11 cellular contexts compared by ENCODE assay signal in the genomic region with DNA sequence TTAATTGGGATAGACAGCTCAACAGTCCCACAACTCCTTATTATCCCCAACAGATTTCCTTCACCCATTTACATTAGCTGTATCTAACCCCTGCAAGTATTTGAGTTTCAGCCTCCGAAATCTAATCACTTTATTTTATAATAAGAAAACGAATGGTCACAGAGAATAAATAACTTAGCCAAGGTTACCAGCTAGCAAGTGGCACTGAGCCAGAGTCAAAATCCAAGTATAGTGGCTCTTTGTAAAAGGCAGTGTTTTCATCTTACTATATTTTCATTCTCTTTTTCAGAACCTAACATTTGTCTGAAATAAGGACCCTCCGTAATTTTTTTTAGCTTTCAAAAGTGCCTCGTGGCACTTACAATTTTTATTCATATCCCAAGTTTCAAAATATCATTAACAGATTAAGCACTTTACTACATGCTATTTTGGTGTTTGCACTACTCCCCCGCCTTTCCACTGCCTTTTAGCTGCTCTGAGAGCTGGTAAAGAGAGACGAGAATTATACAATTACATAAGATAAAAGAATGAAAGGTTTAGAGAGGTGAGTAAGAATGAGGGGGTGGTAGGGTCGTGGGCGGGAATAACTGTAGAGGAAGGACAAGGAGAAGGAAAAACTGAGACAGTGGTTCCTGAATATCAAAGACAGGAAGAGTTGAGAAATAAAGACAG. TPM values are rescaled to one million over a fixed set of nuclear protein-coding genes. Genes with fewer than 3 reads are reported as not detected.
DNase-seq lines count a peak whose midpoint lies in the region; TF ChIP-seq lines count a peak whose summit lies in the region.
"Had no signal": no experiment of that assay in that cellular context is flagged by ENCODE, and none has a peak within 500 bp of the region (broad histone marks: within the 10 kb centered on the region; RNA-seq: fewer than 3 reads in every experiment).

No MANE protein-coding gene starts in this region.

- no peak for DNase-seq in T-helper 1 cell
- DNase-seq in activated T-cell treated with anti-CD3 and anti-CD28 coated beads for 24 hours (ENCODE audit: low read depth): peak; percentile 48
- peak; percentile 54 for DNase-seq in iris pigment epithelial cell (ENCODE audit: low read depth)
- peak; percentile 68 for DNase-seq in stimulated activated CD8-positive, alpha-beta memory T cell treated with anti-CD3 and anti-CD28 coated beads, Interleukin-4, amount 100 ng/mL, for 48 hours
- DNase-seq in osteocyte (ENCODE audit: extremely low spot score, unreplicated experiment): no peak
- no peak for DNase-seq in substantia nigra (lab: John Stamatoyannopoulos, UW)
- DNase-seq in NCI-H2171 (lab: John Stamatoyannopoulos, UW): no peak
- DNase-seq: MM.1S had no signal

- TF ChIP-seq CTCF in osteocyte (IDR thresholded peaks at IDR 0.05): no peak

- H3K27ac ChIP-seq in substantia nigra (ENCODE audit: low read depth, low read length, poor library complexity, severe bottlenecking): no peak overlapping the region
- H3K27ac ChIP-seq: vagina had no signal

- H3K4me1 Mint-ChIP-seq in T-helper 1 cell treated with Interleukin-12 subunit alpha and Interleukin-12 subunit beta and Interleukin-4 antibody, amounts not matched to agents 30 μg/mL and 1 μg/mL, for 36 hours (ENCODE audit: low read depth): peaks cover 35% of the 10 kb centered on the region
- H3K4me1 Mint-ChIP-seq in osteocyte (ENCODE audit: unreplicated experiment): peaks cover 12% of the 10 kb centered on the region

- no peaks in the 10 kb centered on the region for H3K27me3 Mint-ChIP-seq in T-helper 1 cell treated with Interleukin-12 subunit alpha and Interleukin-12 subunit beta and Interleukin-4 antibody, amounts not matched to agents 30 μg/mL and 1 μg/mL, for 36 hours (ENCODE audit: low read depth)
- H3K27me3 Mint-ChIP-seq in osteocyte (ENCODE audit: unreplicated experiment): no peaks in the 10 kb centered on the region

- peaks cover 23% of the 10 kb centered on the region for H3K36me3 Mint-ChIP-seq in T-helper 1 cell treated with Interleukin-12 subunit alpha and Interleukin-12 subunit beta and Interleukin-4 antibody, amounts not matched to agents 30 μg/mL and 1 μg/mL, for 36 hours (ENCODE audit: low read depth)
- peaks cover 2% of the 10 kb centered on the region for H3K36me3 Mint-ChIP-seq in osteocyte (ENCODE audit: unreplicated experiment)
- H3K36me3 Mint-ChIP-seq: brain had no signal

- peaks cover 7% of the 10 kb centered on the region for H3K9me3 Mint-ChIP-seq in T-helper 1 cell treated with Interleukin-12 subunit alpha and Interleukin-12 subunit beta and Interleukin-4 antibody, amounts not matched to agents 30 μg/mL and 1 μg/mL, for 36 hours
- no peaks in the 10 kb centered on the region for H3K9me3 Mint-ChIP-seq in osteocyte (ENCODE audit: unreplicated experiment)

- peak overlapping the region; percentile 36 for H3K4me3 Mint-ChIP-seq in T-helper 1 cell treated with Interleukin-12 subunit alpha and Interleukin-12 subunit beta and Interleukin-4 antibody, amounts not matched to agents 30 μg/mL and 1 μg/mL, for 36 hours
- no peak overlapping the region for H3K4me3 Mint-ChIP-seq in osteocyte (ENCODE audit: unreplicated experiment)

- peak overlapping the region; percentile 67 for H3K27ac Mint-ChIP-seq in T-helper 1 cell treated with Interleukin-12 subunit alpha and Interleukin-12 subunit beta and Interleukin-4 antibody, amounts not matched to agents 30 μg/mL and 1 μg/mL, for 36 hours
- no peak overlapping the region for H3K27ac Mint-ChIP-seq in osteocyte (ENCODE audit: unreplicated experiment)

RNA-seq across cellular contexts. Expression of a gene that starts 3.7 kb away (rescaled TPM):
- total RNA-seq in osteocyte: 40.6 and 45.0 TPM in 2 replicates

Comparison
In these comparisons a context has a peak if more than half of its experiments do, and no peak if none do; other contexts are left out.
1. DNase-seq: peak in activated T-cell treated with anti-CD3 and anti-CD28 coated beads for 24 hours (single experiment), iris pigment epithelial cell (single experiment) and stimulated activated CD8-positive, alpha-beta memory T cell treated with anti-CD3 and anti-CD28 coated beads, Interleukin-4, amount 100 ng/mL, for 48 hours (single experiment); none in T-helper 1 cell (0 of 5), osteocyte (single experiment), substantia nigra (0 of 49) and NCI-H2171 (single experiment).